In the genomic region with DNA sequence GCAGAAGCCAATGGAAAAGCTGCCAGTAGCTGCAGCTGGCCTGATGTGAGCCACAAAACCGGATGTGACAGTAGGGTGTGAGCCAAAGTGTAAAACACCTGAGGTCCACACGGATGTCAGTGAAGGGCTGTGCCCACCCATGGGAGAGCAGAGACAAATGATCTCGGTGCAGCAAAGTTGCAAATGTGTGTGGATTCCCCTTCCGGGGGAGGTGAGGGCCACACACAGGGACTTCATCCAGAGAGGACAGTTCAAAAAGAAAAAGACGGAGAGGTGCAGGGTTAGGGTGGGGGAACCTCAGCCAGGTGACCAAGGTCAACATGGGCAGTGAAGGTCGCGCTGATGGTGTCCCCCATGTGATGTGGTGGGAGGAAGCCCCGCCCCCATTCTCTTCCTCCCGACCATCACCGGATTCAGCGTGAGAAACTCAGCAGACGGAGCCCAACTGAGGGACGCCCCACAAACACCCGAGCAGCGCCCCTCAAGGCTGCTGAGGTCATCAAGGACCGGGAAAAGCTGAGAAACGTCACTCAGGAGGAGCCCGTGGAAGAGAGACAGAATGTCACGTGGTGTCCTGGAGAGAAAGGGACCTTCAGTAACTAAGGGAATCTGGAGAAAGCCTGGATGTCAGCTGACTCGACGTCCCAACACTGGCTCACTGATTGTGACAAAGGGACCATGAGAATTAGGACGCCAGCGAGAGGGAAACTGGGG, we compare ENCODE assay signal across 11 cellular contexts. TPM values are rescaled to one million over a fixed set of nuclear protein-coding genes. Genes with fewer than 3 reads are reported as not detected.
DNase-seq lines count a peak whose midpoint lies in the region; ATAC-seq and TF ChIP-seq lines count a peak whose summit lies in the region.
"Had no signal": no experiment of that assay in that cellular context is flagged by ENCODE, and none has a peak within 500 bp of the region (broad histone marks: within the 10 kb centered on the region; RNA-seq: fewer than 3 reads in every experiment).

No MANE protein-coding gene starts in this region.

- H3K36me3 ChIP-seq in heart right ventricle (no peaks in the 10 kb centered on the region), tibial nerve (no peaks in the 10 kb centered on the region), vagina (no peaks in the 10 kb centered on the region)
- H3K36me3 ChIP-seq: lower lobe of right lung had no signal

- H3K4me3 ChIP-seq in heart right ventricle (peak overlapping the region in 3 of 10 donors; percentile 8 to 28 (median 9)), tibial nerve (peak overlapping the region in 1 of 4 donors; percentile 3), vagina (no peak overlapping the region)
- H3K4me3 ChIP-seq: lower lobe of right lung had no signal

- H3K9me3 Mint-ChIP-seq in type B pancreatic cell = no peaks in the 10 kb centered on the region

- WGBS in heart right ventricle, 2 donors = 28% methylated on average over 23 of the region's 23 CpGs
- WGBS in tibial nerve, 2 donors = 22 to 27% methylated on average over 23 of the region's 23 CpGs

- H3K27ac ChIP-seq in heart right ventricle (no peak overlapping the region), tibial nerve (peak overlapping the region in 3 of 4 donors; percentile 21 to 66 (median 26)), vagina (no peak overlapping the region)
- H3K27ac ChIP-seq: lower lobe of right lung had no signal

- no peaks in the 10 kb centered on the region for H3K27me3 ChIP-seq in heart right ventricle
- no peaks in the 10 kb centered on the region for H3K27me3 ChIP-seq in tibial nerve
- H3K27me3 ChIP-seq in vagina = no peaks in the 10 kb centered on the region

- TF ChIP-seq POLR2A in tibial nerve (IDR thresholded peaks at IDR 0.05) = no peak
- no peak for TF ChIP-seq POLR2A in vagina (IDR thresholded peaks at IDR 0.05)

- DNase-seq in heart right ventricle (peak; percentile 15 to 43), Right ventricle myocardium superior (no peak), left kidney (ENCODE audit: low read depth, low spot score) (peak; percentile 40), tibial nerve (ENCODE audit: low spot score in 2 of 2) (no peak), vagina (ENCODE audit: extremely low spot score in 2 of 2) (no peak), type B pancreatic cell (ENCODE audit: extremely low spot score, unreplicated experiment) (no peak)
- DNase-seq in activated effector memory CD4-positive, alpha-beta T cell treated with Interleukin-2 at 50 U/mL for 16 hours = peak; percentile 24
- DNase-seq: lower lobe of right lung; NCI-H446; stimulated activated CD4-positive, alpha-beta T cell treated with anti-CD3 and anti-CD28 coated beads, Interleukin-4, amount 100 ng/mL, for 1 hour had no signal

- no peak overlapping the region for H3K4me3 Mint-ChIP-seq in type B pancreatic cell

- intact Hi-C loops in heart right ventricle (cut with DNase I) = no loop called here
- intact Hi-C loops in Right ventricle myocardium superior (cut with DNase I) = no loop called here
- intact Hi-C loops in vagina (cut with DNase I) = no loop called here

- TF ChIP-seq EP300 in tibial nerve (IDR thresholded peaks at IDR 0.05) = peak; percentile 14 to 33

- no peaks in the 10 kb centered on the region for H3K9me3 ChIP-seq in heart right ventricle
- no peaks in the 10 kb centered on the region for H3K9me3 ChIP-seq in tibial nerve
- no peaks in the 10 kb centered on the region for H3K9me3 ChIP-seq in vagina
- H3K9me3 ChIP-seq: lower lobe of right lung had no signal

- H3K36me3 Mint-ChIP-seq in type B pancreatic cell = no peaks in the 10 kb centered on the region

- TF ChIP-seq CTCF in heart right ventricle (IDR thresholded peaks at IDR 0.05) = no peak
- TF ChIP-seq CTCF in tibial nerve (IDR thresholded peaks at IDR 0.05) = no peak
- TF ChIP-seq CTCF in vagina (IDR thresholded peaks at IDR 0.05) = no peak
- no peak for TF ChIP-seq CTCF in type B pancreatic cell (conservative IDR thresholded peaks at IDR 0.05)

- H3K4me1 ChIP-seq in heart right ventricle (peaks cover under 1 to 45% (median 20%) of the 10 kb centered on the region in 9 donors), tibial nerve (peaks cover 0 to 66% (median 12%) of the 10 kb centered on the region in 4 donors), vagina (peaks cover 32% of the 10 kb centered on the region)

- H3K27ac Mint-ChIP-seq in type B pancreatic cell = no peak overlapping the region

- no peaks in the 10 kb centered on the region for H3K27me3 Mint-ChIP-seq in type B pancreatic cell

- H3K4me1 Mint-ChIP-seq in type B pancreatic cell (ENCODE audit: unreplicated experiment) = peaks cover 9% of the 10 kb centered on the region

- ATAC-seq in heart right ventricle = peak in 3 of 8 donors; percentile 5 to 20 (median 16)
- ATAC-seq in Right ventricle myocardium superior (ENCODE audit: poor library complexity) = no peak
- ATAC-seq in HG03039 (IDR thresholded peaks at IDR 0.05; ENCODE audit: unreplicated experiment) = no peak

RNA-seq across cellular contexts. Expression of a gene that starts 11.4 kb away (rescaled TPM):
- total RNA-seq in heart right ventricle (1,000 to 10,000 TPM; 1,129 to 5,119 (median 4,014) TPM), Right ventricle myocardium superior (6,152 TPM), tibial nerve (1,000 to 10,000 TPM; 1,059 to 8,972 (median 6,550) TPM), vagina (301 TPM), type B pancreatic cell (ENCODE audit: low replicate concordance) (1.4 and 1.7 TPM in 2 replicates)
- 1,000 to 10,000 TPM; 2,970 to 3,711 TPM for polyA plus RNA-seq in heart right ventricle

RNA-seq across cellular contexts. Expression of a gene that starts 13.9 kb away (rescaled TPM):
- total RNA-seq in heart right ventricle = 10 to 100 TPM in 4 of 10 donors, 1 to 10 TPM in 6; 4.1 to 17.9 (median 6.8) TPM
- 1 to 10 TPM in 1 of 2 donors, under 1 TPM in 1; 0.74 to 8.3 TPM for polyA plus RNA-seq in heart right ventricle
- total RNA-seq in Right ventricle myocardium superior = 2.1 TPM
- total RNA-seq in tibial nerve = 10 to 100 TPM in 2 of 4 donors, 1 to 10 TPM in 2; 2.4 to 16.8 (median 7.8) TPM
- not detected for total RNA-seq in vagina
- 7.9 and 8.3 TPM in 2 replicates for total RNA-seq in type B pancreatic cell (ENCODE audit: low replicate concordance)

RNA-seq across cellular contexts. Expression of a gene that starts 16.9 kb away (rescaled TPM):
- 10 to 100 TPM in 2 of 10 donors, 1 to 10 TPM in 8; 1.4 to 10.9 (median 6.4) TPM for total RNA-seq in heart right ventricle
- polyA plus RNA-seq in heart right ventricle = 10 to 100 TPM in 1 of 2 donors, under 1 TPM in 1; 0.10 to 10.3 TPM
- total RNA-seq in Right ventricle myocardium superior = 9.7 TPM
- 10 to 100 TPM; 14.7 to 86.3 (median 64.3) TPM for total RNA-seq in tibial nerve
- 2.0 TPM for total RNA-seq in vagina
- total RNA-seq in type B pancreatic cell (ENCODE audit: low replicate concordance) = not detected in 2 replicates

RNA-seq across cellular contexts. Expression of a gene that starts 20.9 kb away (rescaled TPM):
- 10 to 100 TPM in 1 of 10 donors, 1 to 10 TPM in 9; 1.2 to 10.0 (median 2.4) TPM for total RNA-seq in heart right ventricle
- 1 to 10 TPM; 2.0 to 2.1 TPM for polyA plus RNA-seq in heart right ventricle
- 1.1 TPM for total RNA-seq in Right ventricle myocardium superior
- 1 to 10 TPM in 2 of 4 donors, not detected in 2; 3.3 to 5.1 TPM for total RNA-seq in tibial nerve
- not detected for total RNA-seq in vagina
- total RNA-seq in type B pancreatic cell (ENCODE audit: low replicate concordance) = 2.8 and 4.1 TPM in 2 replicates

RNA-seq across cellular contexts. Expression of a gene that starts 21.4 kb away (rescaled TPM):
- total RNA-seq in heart right ventricle (100 to 1,000 TPM; 118 to 169 (median 138) TPM), Right ventricle myocardium superior (142 TPM), tibial nerve (100 to 1,000 TPM; 138 to 227 (median 193) TPM), vagina (125 TPM), type B pancreatic cell (ENCODE audit: low replicate concordance) (82.8 and 110 TPM in 2 replicates)
- polyA plus RNA-seq in heart right ventricle = 100 to 1,000 TPM; 177 to 215 TPM

Comparison
In these comparisons a context has a peak if more than half of its experiments do, and no peak if none do; other contexts are left out.
1. DNase-seq: peak in heart right ventricle (2 of 2), activated effector memory CD4-positive, alpha-beta T cell treated with Interleukin-2 at 50 U/mL for 16 hours (single experiment) and left kidney (single experiment); none in Right ventricle myocardium superior (single experiment), tibial nerve (0 of 2), vagina (0 of 2) and type B pancreatic cell (single experiment).
2. H3K27ac ChIP-seq: peak in tibial nerve (3 of 4); none in heart right ventricle (0 of 10) and vagina (single experiment).
3. RNA of a gene that starts 11.4 kb away (total RNA-seq): 1,059 to 8,972 TPM in tibial nerve, 6,152 TPM in Right ventricle myocardium superior (single experiment), 1,129 to 5,119 TPM in heart right ventricle and 301 TPM in vagina (single experiment); 1.4 to 1.7 TPM in type B pancreatic cell; every median in the first group is over 100 times any median in the second.